21 cellular contexts compared by ENCODE assay signal in genomic region chr11:114265084-114265878, GRCh38. TPM values are rescaled to one million over a fixed set of nuclear protein-coding genes. Genes with fewer than 3 reads are reported as not detected.
A peak's percentile ranks its signal among the peaks of the same experiment; 100 is the strongest.
DNase-seq lines count a peak whose midpoint lies in the region; ATAC-seq, FAIRE-seq and TF ChIP-seq lines count a peak whose summit lies in the region.
"Had no signal": no experiment of that assay in that cellular context is flagged by ENCODE, and none has a peak within 500 bp of the region (broad histone marks: within the 10 kb centered on the region; RNA-seq: fewer than 3 reads in every experiment).

No MANE protein-coding gene starts in this region.

- H2AK5ac ChIP-seq in H1 (ENCODE audit: low read depth, low read length): no peak overlapping the region

- H3K9me3 ChIP-seq in liver (ENCODE audit: control insufficient read depth in 4 of 4, low read length in 3 of 4): no peaks in the 10 kb centered on the region
- no peaks in the 10 kb centered on the region for H3K9me3 ChIP-seq in HepG2 (ENCODE audit: low read length)
- H3K9me3 ChIP-seq in H1 (ENCODE audit: insufficient read depth in 2 of 2, low read depth in 1 of 2, low read length in 1 of 2): no peaks in the 10 kb centered on the region
- H3K9me3 ChIP-seq in right lobe of liver: no peaks in the 10 kb centered on the region
- H3K9me3 ChIP-seq: HAP-1, SJSA1 had no signal

- H3K27ac ChIP-seq in liver (ENCODE audit: low read depth in 1 of 2, low read length in 2 of 2): peak overlapping the region; percentile 4 to 61
- H3K27ac ChIP-seq in HepG2 (ENCODE audit: extremely low read length, insufficient read depth, low read length): no peak overlapping the region
- no peak overlapping the region for H3K27ac ChIP-seq in H1 (ENCODE audit: low read depth, low read length)
- peak overlapping the region; percentile 13 to 80 (median 68) for H3K27ac ChIP-seq in right lobe of liver
- H3K27ac ChIP-seq: PC-9, SJSA1 had no signal

- H3K36me3 ChIP-seq in liver (ENCODE audit: control insufficient read depth in 4 of 4, insufficient read depth in 3 of 4, low read depth in 1 of 4, low read length in 3 of 4) (no peaks in the 10 kb centered on the region), HepG2 (replicated peaks in 1 of 2; ENCODE audit: control insufficient read depth in 1 of 2, insufficient read depth in 2 of 2, low read length in 2 of 2) (no peaks in the 10 kb centered on the region), H1 (ENCODE audit: control insufficient read depth in 2 of 4, insufficient read depth in 4 of 4, low read length in 3 of 4) (no peaks in the 10 kb centered on the region), right lobe of liver (no peaks in the 10 kb centered on the region)
- H3K36me3 ChIP-seq: HAP-1, SJSA1 had no signal

- no peaks in the 10 kb centered on the region for H3K23me2 ChIP-seq in H1 (ENCODE audit: low read depth, low read length)

- TF ChIP-seq POLR2A in HepG2 (IDR thresholded peaks at IDR 0.05; ENCODE audit: insufficient read depth in 1 of 2, low read depth in 2 of 2, low read length in 2 of 2) (no peak), H1 (IDR thresholded peaks at IDR 0.05; ENCODE audit: control extremely low read depth in 1 of 2, low read depth in 2 of 2, low read length in 2 of 2) (no peak), right lobe of liver (IDR thresholded peaks at IDR 0.05) (no peak), GM12892 (IDR thresholded peaks at IDR 0.05; ENCODE audit: low read depth, low read length) (no peak)

- no peak overlapping the region for H3K4ac ChIP-seq in H1 (replicated peaks; ENCODE audit: insufficient read length, low read depth, low read length)

- H3K56ac ChIP-seq in H1 (replicated peaks; ENCODE audit: insufficient read length, low read depth, low read length): no peak overlapping the region

- in situ Hi-C loops in HepG2 (cut with HindIII; ENCODE audit: extremely low pct_ligation_motif_present, low pct_unique_long_range_greater_than_20kb): loop anchor here (25.0 kb wide), 1 partner anchor 453 kb away; no protein-coding TSS in a partner anchor

- no peaks in the 10 kb centered on the region for H3K79me2 ChIP-seq in HepG2 (ENCODE audit: insufficient read depth, low read length)
- no peaks in the 10 kb centered on the region for H3K79me2 ChIP-seq in H1 (ENCODE audit: control insufficient read depth in 1 of 2, insufficient read depth in 2 of 2, low read length in 2 of 2)

- H4K8ac ChIP-seq in H1 (ENCODE audit: extremely low read depth, insufficient read depth, low read length): no peak overlapping the region

- no peak for TF ChIP-seq CTCF in liver (IDR thresholded peaks at IDR 0.05; ENCODE audit: low read depth, low read length, missing input control)
- TF ChIP-seq CTCF in HepG2 (CRISPR knock-in tag; IDR thresholded peaks at IDR 0.05): no peak
- TF ChIP-seq CTCF in H1 (IDR thresholded peaks at IDR 0.05; ENCODE audit: control extremely low read depth in 1 of 3, insufficient read depth in 1 of 3, low read depth in 1 of 3, low read length in 3 of 3): no peak
- no peak for TF ChIP-seq CTCF in right lobe of liver (IDR thresholded peaks at IDR 0.05)

- POLR2A ChIA-PET in HepG2 (lab: Yijun Ruan, JAX): no interaction called here
- POLR2A ChIA-PET in H1 (lab: Charles Lee; ENCODE audit: partially characterized antibody): no interaction called here

- TF ChIP-seq RAD21 in liver (IDR thresholded peaks at IDR 0.05): peak in 1 of 2 donors; percentile 36
- TF ChIP-seq RAD21 in HepG2 (CRISPR knock-in tag; IDR thresholded peaks at IDR 0.05): no peak
- no peak for TF ChIP-seq RAD21 in H1 (IDR thresholded peaks at IDR 0.05 in 1 of 2, conservative IDR thresholded peaks at IDR 0.05 in 1 of 2; ENCODE audit: low read depth in 2 of 2, low read length in 2 of 2)

- DNase-seq in HepG2 (ENCODE audit: low spot score): no peak
- DNase-seq in H1 (ENCODE audit: low read depth in 1 of 2, low spot score in 2 of 2): no peak
- no peak for DNase-seq in right lobe of liver
- no peak for DNase-seq in GM12892 (ENCODE audit: insufficient read length)
- no peak for DNase-seq in epidermal melanocyte (ENCODE audit: insufficient read length, low spot score)
- DNase-seq in cerebellar cortex (ENCODE audit: low spot score): no peak
- DNase-seq: DMS153; DND-41; HFFc6; Kasumi-1; NCI-H2029; NCI-H446 treated with DMSO at 0.1 percent for 48 hours; NCI-H526; NCI-H82; NK-92 treated with Interleukin-12 subunit alpha and Interleukin-12 subunit beta, amount 100 ng/mL, for 24 hours; PC-9 had no signal

- H3K79me1 ChIP-seq in H1 (ENCODE audit: low read depth, low read length): no peaks in the 10 kb centered on the region

- no peak overlapping the region for H4K5ac ChIP-seq in H1 (ENCODE audit: insufficient read length, low read depth, low read length)

- H3K4me3 ChIP-seq in liver (ENCODE audit: low read depth in 1 of 3, low read length in 3 of 3): peak overlapping the region in 1 of 3 donors; percentile 30
- no peak overlapping the region for H3K4me3 ChIP-seq in HepG2 (replicated peaks in 1 of 3; ENCODE audit: insufficient read depth in 1 of 3, low read depth in 2 of 3, low read length in 3 of 3)
- no peak overlapping the region for H3K4me3 ChIP-seq in H1 (ENCODE audit: extremely low read depth in 1 of 4, insufficient read depth in 2 of 4, low read depth in 3 of 4, low read length in 4 of 4)
- no peak overlapping the region for H3K4me3 ChIP-seq in right lobe of liver
- H3K4me3 ChIP-seq: HAP-1, PC-9, SJSA1 had no signal

- H4K20me1 ChIP-seq in HepG2 (ENCODE audit: insufficient read depth, low read length) (no peaks in the 10 kb centered on the region), H1 (replicated peaks in 1 of 2; ENCODE audit: control insufficient read depth in 1 of 2, insufficient read depth in 2 of 2, low read length in 2 of 2) (no peaks in the 10 kb centered on the region)

- H3K9ac ChIP-seq in liver (ENCODE audit: low read depth in 1 of 2, low read length in 2 of 2) (no peak overlapping the region), HepG2 (ENCODE audit: insufficient read depth, low read depth, low read length) (no peak overlapping the region), H1 (replicated peaks in 1 of 4; ENCODE audit: extremely low read depth in 1 of 4, low read depth in 3 of 4, low read length in 3 of 4) (no peak overlapping the region; a peak in 2 of 7 replicates)

- no peak overlapping the region for H2BK5ac ChIP-seq in H1 (ENCODE audit: low read depth, low read length)

- no peak for TF ChIP-seq EP300 in HepG2 (IDR thresholded peaks at IDR 0.05; ENCODE audit: low read depth in 2 of 2, low read length in 2 of 2)
- TF ChIP-seq EP300 in HepG2 (CRISPR knock-in tag; IDR thresholded peaks at IDR 0.05; ENCODE audit: borderline replicate concordance): no peak
- TF ChIP-seq EP300 in H1 (IDR thresholded peaks at IDR 0.05; ENCODE audit: borderline replicate concordance in 1 of 2, low read depth in 2 of 2, low read length in 2 of 2): no peak

- H3K4me2 ChIP-seq in HepG2 (ENCODE audit: low read depth, low read length) (no peak overlapping the region), H1 (ENCODE audit: insufficient read depth in 1 of 2, low read depth in 2 of 2, low read length in 2 of 2) (no peak overlapping the region)
- H3K4me2 ChIP-seq: PC-9 had no signal

- ATAC-seq in HepG2 (no peak), right lobe of liver (peak; percentile 43 to 67 (median 49))
- ATAC-seq: Right ventricle myocardium inferior had no signal

- H2BK15ac ChIP-seq in H1 (ENCODE audit: low read length): no peak overlapping the region

- CTCF ChIA-PET in HepG2 (lab: Yijun Ruan, JAX; ENCODE audit: low intra/inter-chr PET ratio, low total read pairs): no interaction called here
- CTCF ChIA-PET in H1 (lab: Charles Lee; ENCODE audit: partially characterized antibody): interaction anchor here (0.7 to 12.0 kb wide), 16 partner anchors 12 to 459 kb away, joined by 3 to 280 read pairs (median 4); no protein-coding TSS in a partner anchor

- H3K23ac ChIP-seq in H1 (ENCODE audit: insufficient read length): no peak overlapping the region

- BruUV-seq in HepG2 (replicated peaks; lab: Mats Ljungman, UMichigan): no TSS peak

- FAIRE-seq in HepG2 (lab: Jason Lieb, UNC) (no peak), H1 (lab: Jason Lieb, UNC) (no peak), GM12892 (lab: Jason Lieb, UNC) (no peak)
- FAIRE-seq: GM18507 had no signal

- WGBS in liver: 30% methylated on average over 8 of the region's 8 CpGs
- 18% methylated on average over 8 of the region's 8 CpGs for WGBS in HepG2 (ENCODE audit: low lambda C conversion rate)
- 89% methylated on average over 8 of the region's 8 CpGs; no CpG with 5 or more reads in 1 of the 2 experiments for WGBS in H1 (ENCODE audit: extremely low coverage in 1 of 2, insufficient coverage in 1 of 2, insufficient read length in 1 of 2, insufficient replicate concordance in 2 of 2, low coverage in 1 of 2, low lambda C conversion rate in 2 of 2, missing lambda C conversion rate in 1 of 2), 2 experiments
- WGBS in right lobe of liver (ENCODE audit: insufficient coverage, low coverage, low lambda C conversion rate, missing lambda C conversion rate): 24% methylated on average over 8 of the region's 8 CpGs

- no peak overlapping the region for H4K91ac ChIP-seq in H1 (replicated peaks; ENCODE audit: insufficient read length, low read length)

- H2BK20ac ChIP-seq in H1 (ENCODE audit: low read length): no peak overlapping the region

- no peak overlapping the region for H3K18ac ChIP-seq in H1 (ENCODE audit: extremely low read depth, low read length)

- no peak overlapping the region for H2BK12ac ChIP-seq in H1 (ENCODE audit: low read depth, low read length)

- peaks cover 13 to 51% (median 45%) of the 10 kb centered on the region in 4 donors for H3K4me1 ChIP-seq in liver (ENCODE audit: control insufficient read depth in 4 of 4, insufficient read depth in 4 of 4, low read length in 3 of 4)
- no peaks in the 10 kb centered on the region for H3K4me1 ChIP-seq in HepG2 (ENCODE audit: insufficient read depth, low read length)
- H3K4me1 ChIP-seq in H1 (replicated peaks in 1 of 4; ENCODE audit: control insufficient read depth in 3 of 4, insufficient read depth in 4 of 4, low read length in 3 of 4): no peaks in the 10 kb centered on the region; a peak in 1 of 7 replicates
- H3K4me1 ChIP-seq in right lobe of liver: peaks cover 0 to 58% (median 25%) of the 10 kb centered on the region in 4 donors
- H3K4me1 ChIP-seq: HAP-1, SJSA1 had no signal

- H2BK120ac ChIP-seq in H1 (replicated peaks; ENCODE audit: low read depth, low read length): no peak overlapping the region

- no peak overlapping the region for H2AFZ ChIP-seq in HepG2 (ENCODE audit: low read length)
- peak overlapping the region; percentile 37; the same call in 1 of the 2 replicates for H2AFZ ChIP-seq in H1 (ENCODE audit: low read length)
- H2AFZ ChIP-seq: PC-9 had no signal

- H3K27me3 ChIP-seq in liver (ENCODE audit: control insufficient read depth in 4 of 4, insufficient read depth in 4 of 4, low read length in 3 of 4): no peaks in the 10 kb centered on the region
- H3K27me3 ChIP-seq in HepG2 (ENCODE audit: control insufficient read depth in 1 of 2, insufficient read depth in 2 of 2, low read length in 2 of 2): peaks cover under 1 to 2% of the 10 kb centered on the region in 2 experiments; a peak in 1 of 5 replicates
- no peaks in the 10 kb centered on the region for H3K27me3 ChIP-seq in H1 (replicated peaks in 1 of 4; ENCODE audit: control insufficient read depth in 3 of 4, extremely low read depth in 1 of 4, insufficient read depth in 3 of 4, low read length in 3 of 4)
- no peaks in the 10 kb centered on the region for H3K27me3 ChIP-seq in right lobe of liver

- intact Hi-C loops in HepG2 (cut with micrococcal nuclease; ENCODE audit: unreplicated experiment): loop anchor here (10.0 kb wide), 1 partner anchor 80 kb away; no protein-coding TSS in a partner anchor
- intact Hi-C loops in right lobe of liver (cut with DNase I): loop anchor here in 1 of 2 donors (10.0 kb wide), 1 partner anchor 240 kb away; no protein-coding TSS in a partner anchor

- no peak overlapping the region for H3K14ac ChIP-seq in H1 (ENCODE audit: insufficient read length)

RNA-seq across cellular contexts. Expression of gene NNMT, which starts 30.9 kb away (rescaled TPM):
- total RNA-seq in liver: 1,000 to 10,000 TPM in 1 of 2 donors, under 1 TPM in 1; 0.47 to 2,438 TPM
- 1,000 to 10,000 TPM; 3,316 to 3,724 TPM for polyA plus RNA-seq in liver
- total RNA-seq in HepG2 (2016; rRNA removed; fragmentation: Illumina TruSeq; extraction: Trizol): not detected in 2 replicates
- not detected in 2 replicates for total RNA-seq in HepG2 (2016; cell fraction: cytosol; rRNA removed; fragmentation: Illumina TruSeq; extraction: Trizol; ENCODE audit: low read depth)
- not detected in 2 replicates for total RNA-seq in HepG2 (2016; cell fraction: insoluble cytoplasmic fraction; rRNA removed; fragmentation: Illumina TruSeq; extraction: Trizol)
- total RNA-seq in HepG2 (2016; cell fraction: membrane; rRNA removed; fragmentation: Illumina TruSeq; extraction: Trizol): not detected in 2 replicates
- not detected in 2 replicates for total RNA-seq in HepG2 (2016; cell fraction: nucleus; rRNA removed; fragmentation: Illumina TruSeq; extraction: Trizol)
- 0.13 TPM in 1 of 2 replicates, not detected in the other for polyA plus RNA-seq in HepG2 (2011; rRNA removed)
- 0.21 TPM in 1 of 2 replicates, not detected in the other for polyA plus RNA-seq in HepG2 (2011; cell fraction: cytosol; rRNA removed)
- polyA plus RNA-seq in HepG2 (2011; cell fraction: nucleus; rRNA removed): not detected in 2 replicates
- polyA plus RNA-seq in HepG2 (2012): not detected in 2 replicates
- not detected in 2 replicates for polyA plus RNA-seq in HepG2 (2016; cell fraction: cytosol; fragmentation: Illumina TruSeq; extraction: Trizol; ENCODE audit: low read depth)
- polyA plus RNA-seq in HepG2 (2016; cell fraction: insoluble cytoplasmic fraction; fragmentation: Illumina TruSeq; extraction: Trizol; ENCODE audit: low read depth): not detected in 2 replicates
- polyA plus RNA-seq in HepG2 (2016; cell fraction: membrane; fragmentation: Illumina TruSeq; extraction: Trizol; ENCODE audit: low read depth): not detected in 2 replicates
- not detected in 2 replicates for polyA plus RNA-seq in HepG2 (2016; cell fraction: nucleus; fragmentation: Illumina TruSeq; extraction: Trizol; ENCODE audit: insufficient read depth, low read depth)
- 129 TPM in 1 of 2 replicates, not detected in the other for polyA minus RNA-seq in HepG2 (2011; rRNA and poly(A)+ RNA removed; ENCODE audit: low replicate concordance)
- 1.6 and 1.8 TPM in 2 replicates for polyA minus RNA-seq in HepG2 (2011; cell fraction: cytosol; rRNA and poly(A)+ RNA removed)
- 1.4 and 1.5 TPM in 2 replicates for polyA minus RNA-seq in HepG2 (2011; cell fraction: nucleus; rRNA and poly(A)+ RNA removed)
- not detected in 2 replicates for total RNA-seq in H1 (2021; fragmentation: NEBNext Ultra II Directional; extraction: Animal tissue kit (Norgen Biotek cat#: 25700))
- 0.38 TPM in 1 of 2 replicates, not detected in the other for polyA plus RNA-seq in H1 (2011; rRNA removed)
- polyA plus RNA-seq in H1 (2011; cell fraction: cytosol; rRNA removed): not detected
- not detected for polyA plus RNA-seq in H1 (2011; cell fraction: nucleus; rRNA removed)
- not detected in 4 replicates for polyA plus RNA-seq in H1 (2012, experiment 1 of 2)
- polyA plus RNA-seq in H1 (2012, experiment 2 of 2): 0.67 TPM
- polyA plus RNA-seq in H1 (2013, experiment 1 of 2): 0.04 TPM
- polyA plus RNA-seq in H1 (2013, experiment 2 of 2): not detected
- not detected in 2 replicates for polyA minus RNA-seq in H1 (2011; rRNA and poly(A)+ RNA removed)
- polyA minus RNA-seq in H1 (2011; cell fraction: cytosol; rRNA and poly(A)+ RNA removed): not detected
- polyA minus RNA-seq in H1 (2011; cell fraction: nucleus; rRNA and poly(A)+ RNA removed): 3.0 TPM
- total RNA-seq in right lobe of liver: 1,000 to 10,000 TPM in 4 of 6 experiments, 100 to 1,000 TPM in 2; 634 to 3,368 (median 2,270) TPM
- polyA plus RNA-seq in GM12892 (2012; ENCODE audit: missing spikeins): not detected
- total RNA-seq: PC-9 had no signal

Comparison
In these comparisons a context has a peak if more than half of its experiments do, and no peak if none do; other contexts are left out.
1. H3K27ac ChIP-seq: peak in liver (2 of 2) and right lobe of liver (3 of 3); none in HepG2 (single experiment) and H1 (single experiment).